Comparison of ENCODE assay signal across 1 cellular context in the genomic region with DNA sequence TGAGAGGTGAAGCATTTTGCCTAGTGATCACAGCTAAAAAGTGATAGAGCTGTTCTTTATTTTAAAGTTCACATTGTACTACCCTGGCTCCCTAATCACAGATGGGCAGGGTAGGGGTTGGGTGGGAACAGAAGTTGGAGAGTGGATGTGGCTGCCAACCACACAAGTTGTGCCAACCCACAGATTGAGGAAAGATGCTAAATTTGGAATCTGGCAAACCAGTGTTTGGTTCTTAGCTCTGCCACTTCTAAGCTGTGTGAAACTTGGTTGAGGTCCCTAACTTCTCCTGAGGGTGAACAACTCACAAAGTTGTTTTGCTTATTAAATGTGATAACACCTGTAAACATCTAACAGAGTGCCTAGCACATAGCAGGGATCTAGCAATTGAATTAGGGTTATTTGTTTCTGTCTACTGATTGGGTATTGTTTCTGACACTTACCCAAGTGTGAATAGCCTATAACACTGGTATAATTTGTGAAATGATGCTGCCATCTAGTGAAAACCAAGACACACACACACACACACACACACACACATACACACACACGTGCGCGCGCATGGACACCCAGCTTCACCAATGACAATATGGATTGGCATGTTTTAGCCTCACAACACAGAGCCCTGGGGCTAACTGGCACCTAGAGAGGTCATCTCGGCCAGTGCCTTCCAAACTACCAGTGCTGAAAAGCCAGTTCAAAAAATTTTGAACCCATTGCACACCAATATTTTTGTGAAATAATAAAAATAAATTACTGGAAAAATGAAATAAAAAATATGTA.
TF ChIP-seq lines count a peak whose summit lies in the region.

No MANE protein-coding gene starts in this region.

TF ChIP-seq in HepG2, 621 proteins besides CTCF, POLR2A, EP300 and RAD21 (continued from another document):
- TF ChIP-seq, protein P1, sequence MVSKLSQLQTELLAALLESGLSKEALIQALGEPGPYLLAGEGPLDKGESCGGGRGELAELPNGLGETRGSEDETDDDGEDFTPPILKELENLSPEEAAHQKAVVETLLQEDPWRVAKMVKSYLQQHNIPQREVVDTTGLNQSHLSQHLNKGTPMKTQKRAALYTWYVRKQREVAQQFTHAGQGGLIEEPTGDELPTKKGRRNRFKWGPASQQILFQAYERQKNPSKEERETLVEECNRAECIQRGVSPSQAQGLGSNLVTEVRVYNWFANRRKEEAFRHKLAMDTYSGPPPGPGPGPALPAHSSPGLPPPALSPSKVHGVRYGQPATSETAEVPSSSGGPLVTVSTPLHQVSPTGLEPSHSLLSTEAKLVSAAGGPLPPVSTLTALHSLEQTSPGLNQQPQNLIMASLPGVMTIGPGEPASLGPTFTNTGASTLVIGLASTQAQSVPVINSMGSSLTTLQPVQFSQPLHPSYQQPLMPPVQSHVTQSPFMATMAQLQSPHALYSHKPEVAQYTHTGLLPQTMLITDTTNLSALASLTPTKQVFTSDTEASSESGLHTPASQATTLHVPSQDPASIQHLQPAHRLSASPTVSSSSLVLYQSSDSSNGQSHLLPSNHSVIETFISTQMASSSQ (IDR thresholded peaks at IDR 0.05; ENCODE audit: low read depth), result no peak
- TF ChIP-seq, protein P1 (CRISPR knock-in tag; IDR thresholded peaks at IDR 0.05; ENCODE audit: borderline replicate concordance), result 0 out of 2 replicates have a peak, but pooled peaks have one; percentile 32
- TF ChIP-seq ERF (CRISPR knock-in tag; IDR thresholded peaks at IDR 0.05) (0 out of 2 replicates have a peak, but pooled peaks have one; percentile 19), NONO (IDR thresholded peaks at IDR 0.05) (no peak), NONO (CRISPR knock-in tag; conservative IDR thresholded peaks at IDR 0.05) (peak; percentile 63; the same call in 1 of the 2 replicates), ZNF367 (CRISPR knock-in tag; IDR thresholded peaks at IDR 0.05; ENCODE audit: borderline replicate concordance) (no peak), YEATS4 (CRISPR knock-in tag; IDR thresholded peaks at IDR 0.05; ENCODE audit: borderline replicate concordance) (no peak), SYNCRIP (IDR thresholded peaks at IDR 0.05; ENCODE audit: insufficient read depth, low read depth, low read length) (no peak), HMG20B (CRISPR knock-in tag; conservative IDR thresholded peaks at IDR 0.05) (no peak), ZNF33B (CRISPR knock-in tag; IDR thresholded peaks at IDR 0.05) (no peak)
- TF ChIP-seq, protein P2, sequence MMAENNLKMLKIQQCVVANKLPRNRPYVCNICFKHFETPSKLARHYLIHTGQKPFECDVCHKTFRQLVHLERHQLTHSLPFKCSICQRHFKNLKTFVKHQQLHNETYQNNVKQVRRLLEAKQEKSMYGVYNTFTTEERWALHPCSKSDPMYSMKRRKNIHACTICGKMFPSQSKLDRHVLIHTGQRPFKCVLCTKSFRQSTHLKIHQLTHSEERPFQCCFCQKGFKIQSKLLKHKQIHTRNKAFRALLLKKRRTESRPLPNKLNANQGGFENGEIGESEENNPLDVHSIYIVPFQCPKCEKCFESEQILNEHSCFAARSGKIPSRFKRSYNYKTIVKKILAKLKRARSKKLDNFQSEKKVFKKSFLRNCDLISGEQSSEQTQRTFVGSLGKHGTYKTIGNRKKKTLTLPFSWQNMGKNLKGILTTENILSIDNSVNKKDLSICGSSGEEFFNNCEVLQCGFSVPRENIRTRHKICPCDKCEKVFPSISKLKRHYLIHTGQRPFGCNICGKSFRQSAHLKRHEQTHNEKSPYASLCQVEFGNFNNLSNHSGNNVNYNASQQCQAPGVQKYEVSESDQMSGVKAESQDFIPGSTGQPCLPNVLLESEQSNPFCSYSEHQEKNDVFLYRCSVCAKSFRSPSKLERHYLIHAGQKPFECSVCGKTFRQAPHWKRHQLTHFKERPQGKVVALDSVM (CRISPR knock-in tag; IDR thresholded peaks at IDR 0.05), result no peak
- TF ChIP-seq, protein P3, sequence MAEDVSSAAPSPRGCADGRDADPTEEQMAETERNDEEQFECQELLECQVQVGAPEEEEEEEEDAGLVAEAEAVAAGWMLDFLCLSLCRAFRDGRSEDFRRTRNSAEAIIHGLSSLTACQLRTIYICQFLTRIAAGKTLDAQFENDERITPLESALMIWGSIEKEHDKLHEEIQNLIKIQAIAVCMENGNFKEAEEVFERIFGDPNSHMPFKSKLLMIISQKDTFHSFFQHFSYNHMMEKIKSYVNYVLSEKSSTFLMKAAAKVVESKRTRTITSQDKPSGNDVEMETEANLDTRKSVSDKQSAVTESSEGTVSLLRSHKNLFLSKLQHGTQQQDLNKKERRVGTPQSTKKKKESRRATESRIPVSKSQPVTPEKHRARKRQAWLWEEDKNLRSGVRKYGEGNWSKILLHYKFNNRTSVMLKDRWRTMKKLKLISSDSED (CRISPR knock-in tag; IDR thresholded peaks at IDR 0.05), result no peak
